In the genomic region with DNA sequence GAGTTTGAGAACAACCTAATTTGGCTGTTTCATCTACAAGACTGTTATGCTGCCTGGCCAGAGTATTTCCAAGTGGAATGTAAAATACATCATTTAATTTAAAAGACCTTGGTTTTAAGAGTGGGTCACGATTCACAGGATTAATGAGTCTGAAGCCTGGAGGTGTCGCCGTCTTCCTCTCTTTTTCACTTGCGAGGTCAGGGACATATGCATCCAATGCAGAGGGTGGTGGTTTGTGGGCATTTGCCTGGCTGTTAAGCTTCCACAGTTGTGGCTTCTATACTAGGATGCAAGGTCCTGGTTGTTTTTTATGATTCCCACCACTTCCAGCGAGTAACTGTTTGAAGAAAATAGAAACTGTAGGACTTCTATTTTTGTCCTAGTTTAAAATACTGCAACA, we compare ENCODE assay signal across 1 cellular context.
TF ChIP-seq lines count a peak whose summit lies in the region.

No MANE protein-coding gene starts in this region.

TF ChIP-seq in GM23338, 12 proteins besides CTCF, POLR2A, EP300 and RAD21 (continued from another document):
- no peak for TF ChIP-seq POLR2AphosphoS5 (IDR thresholded peaks at IDR 0.05; ENCODE audit: low read depth)
- TF ChIP-seq NANOG (IDR thresholded peaks at IDR 0.05; ENCODE audit: borderline replicate concordance) = no peak
TF ChIP-seq in GM23338: peak in this region for 0.
